1 cellular context compared by ENCODE assay signal in genomic region chr3:196754215-196754937, GRCh38.
A peak's percentile ranks its signal among the peaks of the same experiment; 100 is the strongest.
TF ChIP-seq lines count a peak whose summit lies in the region.

No MANE protein-coding gene starts in this region.

TF ChIP-seq in HepG2, 621 proteins besides CTCF, POLR2A, EP300 and RAD21 (continued from another document):
- TF ChIP-seq UBTF (CRISPR knock-in tag; IDR thresholded peaks at IDR 0.05) (peak; percentile 44; the same call in 1 of the 2 replicates), ZMYM4 (CRISPR knock-in tag; IDR thresholded peaks at IDR 0.05) (peak; percentile 61)
